ENCODE assay signal across 8 cellular contexts in the genomic region with DNA sequence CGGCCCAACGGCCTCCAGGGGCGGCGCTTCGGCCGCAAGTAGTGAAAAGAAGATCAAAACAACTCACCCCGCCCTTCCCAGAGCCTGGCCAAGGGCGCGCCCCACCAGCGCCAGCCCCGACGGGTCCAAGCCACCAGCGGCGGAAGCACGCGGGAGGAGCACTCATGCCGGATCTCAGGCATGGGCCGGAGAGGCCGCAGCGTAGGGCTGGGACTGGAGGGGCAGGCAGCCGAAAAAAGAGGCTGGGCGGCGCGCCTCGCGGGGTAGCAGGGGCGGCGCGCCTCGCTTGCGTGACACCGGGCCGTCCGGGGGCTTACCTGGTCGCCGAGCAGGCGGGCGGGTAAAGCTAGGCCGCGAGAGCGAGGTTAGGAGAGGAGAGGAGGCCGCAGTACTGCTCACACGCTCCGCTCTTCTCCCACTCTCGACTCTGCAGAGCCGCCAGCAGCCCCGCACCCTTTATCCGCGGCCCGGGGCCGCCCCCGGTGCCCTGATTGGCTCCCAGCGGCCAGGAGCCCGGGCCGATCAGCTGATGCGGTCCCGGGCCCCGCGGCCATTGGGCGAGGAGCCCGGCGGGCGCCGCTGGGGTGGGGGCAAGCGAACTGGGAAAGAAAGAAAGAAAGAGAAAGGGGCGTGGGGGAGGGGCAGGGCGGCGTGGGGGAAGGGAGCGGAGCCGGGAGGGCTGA. TPM values are rescaled to one million over a fixed set of nuclear protein-coding genes. Genes with fewer than 3 reads are reported as not detected.
DNase-seq lines count a peak whose midpoint lies in the region; ATAC-seq and TF ChIP-seq lines count a peak whose summit lies in the region.

A gene (minus strand): TSS at position 429 of the 683 bp plus-strand sequence. CDS start 3,053 bp downstream, outside the sequence.

- peak; percentile 80 for ATAC-seq in GM19324 (IDR thresholded peaks at IDR 0.05; ENCODE audit: low FRiP score, unreplicated experiment)
- peak; percentile 65 for ATAC-seq in HG03460 (IDR thresholded peaks at IDR 0.05; ENCODE audit: unreplicated experiment)
- peak; percentile 85 to 94 (median 86) for ATAC-seq in right lobe of liver

- 0 out of 2 replicates have a peak, but pooled peaks have one; percentile 29 for TF ChIP-seq CTCF in BJ (IDR thresholded peaks at IDR 0.05; ENCODE audit: insufficient read depth, low read depth, low read length)
- TF ChIP-seq CTCF in right lobe of liver (IDR thresholded peaks at IDR 0.05) = peak in 1 of 4 donors; percentile 20

- DNase-seq in BJ (ENCODE audit: low read depth) (peak; percentile 63), NCI-H524 (lab: John Stamatoyannopoulos, UW) (peak; percentile 87 to 92), right lobe of liver (peak; percentile 97)
- DNase-seq in activated CD4-positive, alpha-beta T cell treated with anti-CD3 and anti-CD28 coated beads, Interleukin-2, amount 50 U/mL, for 24 hours (ENCODE audit: low read depth in 1 of 2, low spot score in 1 of 2) = peak; percentile 33 to 39
- DNase-seq in stimulated activated CD4-positive, alpha-beta T cell treated with anti-CD3 and anti-CD28 coated beads, Interleukin-4, amount 100 ng/mL, for 24 hours = peak; percentile 64

- H3K27me3 ChIP-seq in BJ (ENCODE audit: control insufficient read depth, insufficient read depth, low read length) (no peaks in the 10 kb centered on the region), duodenal mucosa (ENCODE audit: control insufficient read depth in 1 of 2, insufficient read depth in 2 of 2, low read length in 2 of 2) (no peaks in the 10 kb centered on the region), right lobe of liver (no peaks in the 10 kb centered on the region)

- peaks cover 8 to 19% of the 10 kb centered on the region in 2 donors for H3K4me1 ChIP-seq in duodenal mucosa (ENCODE audit: control insufficient read depth in 1 of 2, insufficient read depth in 2 of 2, low read length in 2 of 2)
- peaks cover 0 to 28% (median 2%) of the 10 kb centered on the region in 4 donors for H3K4me1 ChIP-seq in right lobe of liver

- H3K4me3 ChIP-seq in BJ (ENCODE audit: low read depth, low read length) (peak within 1 kb of the TSS; percentile 84), duodenal mucosa (ENCODE audit: low read depth in 1 of 2, low read length in 2 of 2) (peak within 1 kb of the TSS; percentile 77 to 84), right lobe of liver (peak within 1 kb of the TSS; percentile 79 to 88 (median 88))

- CTCF ChIA-PET in BJ (lab: Yijun Ruan, JAX) = interaction anchor here (0.7 to 12.0 kb wide), 10 partner anchors 55 to 396 kb away, joined by 3 to 291 read pairs (median 4); no protein-coding TSS in a partner anchor

- intact Hi-C loops in right lobe of liver (cut with DNase I) = loop anchor here (5.0 to 10.0 kb wide), 3 partner anchors 99 to 249 kb away; no protein-coding TSS in a partner anchor

- 0% methylated on average over 32 of the region's 70 CpGs for WGBS in right lobe of liver (ENCODE audit: insufficient coverage, low coverage, low lambda C conversion rate, missing lambda C conversion rate)

- H3K36me3 ChIP-seq in BJ (ENCODE audit: control insufficient read depth, insufficient read depth, low read length) = peaks cover 5% of the 10 kb centered on the region
- peaks cover 13 to 21% of the 10 kb centered on the region in 2 donors for H3K36me3 ChIP-seq in duodenal mucosa (ENCODE audit: control insufficient read depth in 1 of 2, insufficient read depth in 2 of 2, low read length in 2 of 2)
- H3K36me3 ChIP-seq in right lobe of liver = peaks cover 3 to 23% (median 19%) of the 10 kb centered on the region in 4 donors

- H3K27ac ChIP-seq in duodenal mucosa (ENCODE audit: low read depth, low read length) (peak within 1 kb of the TSS; percentile 89), right lobe of liver (peak within 1 kb of the TSS; percentile 98)

- peak; percentile 99 for TF ChIP-seq POLR2A in right lobe of liver (IDR thresholded peaks at IDR 0.05)

- POLR2A ChIA-PET in BJ (lab: Charles Lee) = interaction anchor here (0.6 to 1.5 kb wide), 5 partner anchors 44 to 247 kb away, joined by 3 to 9 read pairs (median 6); no protein-coding TSS in a partner anchor

- H3K9ac ChIP-seq in duodenal mucosa (ENCODE audit: low read depth in 1 of 2, low read length in 2 of 2) = peak within 1 kb of the TSS; percentile 73 to 81

- no peaks in the 10 kb centered on the region for H3K9me3 ChIP-seq in duodenal mucosa (ENCODE audit: control insufficient read depth in 1 of 2, low read length in 2 of 2)
- H3K9me3 ChIP-seq in right lobe of liver = no peaks in the 10 kb centered on the region

RNA-seq across cellular contexts. Expression of the gene that starts here (rescaled TPM):
- 325 and 494 TPM in 2 replicates for polyA plus RNA-seq in BJ (2011; rRNA removed)
- 182 and 260 TPM in 2 replicates for polyA minus RNA-seq in BJ (2011; rRNA and poly(A)+ RNA removed)
- 100 to 1,000 TPM; 184 to 493 (median 389) TPM for total RNA-seq in right lobe of liver

Comparison
In these comparisons a context has a peak if more than half of its experiments do, and no peak if none do; other contexts are left out.
1. Peak in every context shown above with its lines: DNase-seq, ATAC-seq, H3K4me3 ChIP-seq and H3K27ac ChIP-seq.
2. DNase-seq: peak in every context shown above with its lines; median percentile 97 in right lobe of liver; 90 in NCI-H524; 64 in stimulated activated CD4-positive, alpha-beta T cell treated with anti-CD3 and anti-CD28 coated beads, Interleukin-4, amount 100 ng/mL, for 24 hours; 63 in BJ; 36 in activated CD4-positive, alpha-beta T cell treated with anti-CD3 and anti-CD28 coated beads, Interleukin-2, amount 50 U/mL, for 24 hours.